Comparison of ENCODE assay signal across 13 cellular contexts in the genomic region with DNA sequence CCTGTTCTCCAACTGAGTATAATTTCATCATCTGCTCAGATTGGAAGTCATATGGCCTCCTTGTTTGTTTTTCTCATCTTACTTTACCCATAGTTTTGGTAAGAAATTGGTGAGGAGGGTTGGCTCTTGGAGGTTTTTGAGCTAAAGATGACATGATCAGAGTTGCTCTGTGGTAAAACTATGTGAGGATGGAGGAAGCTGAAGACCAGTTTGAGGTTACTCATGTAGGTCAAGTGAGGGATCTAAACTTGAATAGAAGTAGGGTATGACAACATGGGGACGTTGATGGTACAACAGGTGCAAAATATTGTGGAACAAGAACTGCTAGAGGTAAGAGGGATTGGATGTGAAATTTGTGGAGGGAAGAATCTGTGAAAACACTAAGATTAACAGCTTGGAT.
A peak's percentile ranks its signal among the peaks of the same experiment; 100 is the strongest.
DNase-seq lines count a peak whose midpoint lies in the region; ATAC-seq lines count a peak whose summit lies in the region.
"Had no signal": no experiment of that assay in that cellular context is flagged by ENCODE, and none has a peak within 500 bp of the region (broad histone marks: within the 10 kb centered on the region; RNA-seq: fewer than 3 reads in every experiment).

No MANE protein-coding gene starts in this region.

- CTCF ChIA-PET in activated CD4-positive, alpha-beta memory T cell treated with anti-CD3 and anti-CD28 coated beads, Interleukin-2, amount 10 ng/mL, durations not matched to agents 7 days and 5 days (lab: Charles Lee), result no interaction called here
- CTCF ChIA-PET in activated CD4-positive, alpha-beta memory T cell treated with anti-CD3 and anti-CD28 coated beads for 36 hours (lab: Charles Lee), result interaction anchor here (1.2 to 1.8 kb wide), 2 partner anchors 10 to 242 kb away, joined by 3 read pairs; no protein-coding TSS in a partner anchor
- CTCF ChIA-PET in T-cell (lab: Charles Lee), result interaction anchor here in 1 of 2 donors (0.7 kb wide), 1 partner anchor 243 kb away, joined by 3 read pairs; no protein-coding TSS in a partner anchor

- H3K36me3 Mint-ChIP-seq in activated CD4-positive, alpha-beta memory T cell treated with anti-CD3 and anti-CD28 coated beads, Interleukin-2, amount 10 ng/mL, durations not matched to agents 7 days and 5 days (ENCODE audit: low read depth), result no peaks in the 10 kb centered on the region
- H3K36me3 Mint-ChIP-seq in activated CD4-positive, alpha-beta memory T cell treated with anti-CD3 and anti-CD28 coated beads for 36 hours, result no peaks in the 10 kb centered on the region
- H3K36me3 Mint-ChIP-seq in T-cell, result no peaks in the 10 kb centered on the region
- peaks cover 5% of the 10 kb centered on the region for H3K36me3 Mint-ChIP-seq in effector memory CD8-positive, alpha-beta T cell (ENCODE audit: insufficient read depth)
- H3K36me3 Mint-ChIP-seq in natural killer cell treated with Interleukin-12 subunit alpha and Interleukin-12 subunit beta and Interleukin-15 and Interleukin-18, amount 100 ng/mL, for 72 hours, result peaks cover 4% of the 10 kb centered on the region

- peak overlapping the region; percentile 34 for H3K27ac Mint-ChIP-seq in activated CD4-positive, alpha-beta memory T cell treated with anti-CD3 and anti-CD28 coated beads, Interleukin-2, amount 10 ng/mL, durations not matched to agents 7 days and 5 days
- H3K27ac Mint-ChIP-seq in activated CD4-positive, alpha-beta memory T cell treated with anti-CD3 and anti-CD28 coated beads for 36 hours, result no peak overlapping the region
- H3K27ac Mint-ChIP-seq in T-cell, result peak overlapping the region; percentile 30 to 62
- H3K27ac Mint-ChIP-seq in effector memory CD8-positive, alpha-beta T cell, result peak overlapping the region; percentile 52 to 76
- H3K27ac Mint-ChIP-seq in natural killer cell treated with Interleukin-12 subunit alpha and Interleukin-12 subunit beta and Interleukin-15 and Interleukin-18, amount 100 ng/mL, for 72 hours, result peak overlapping the region; percentile 41 to 66
- H3K27ac Mint-ChIP-seq: B cell had no signal

- POLR2A ChIA-PET in activated CD4-positive, alpha-beta memory T cell treated with anti-CD3 and anti-CD28 coated beads, Interleukin-2, amount 10 ng/mL, durations not matched to agents 7 days and 5 days (lab: Charles Lee), result no interaction called here
- POLR2A ChIA-PET in activated CD4-positive, alpha-beta memory T cell treated with anti-CD3 and anti-CD28 coated beads for 36 hours (lab: Charles Lee), result no interaction called here
- POLR2A ChIA-PET in T-cell (lab: Charles Lee), result no interaction called here

- H3K27me3 Mint-ChIP-seq in activated CD4-positive, alpha-beta memory T cell treated with anti-CD3 and anti-CD28 coated beads, Interleukin-2, amount 10 ng/mL, durations not matched to agents 7 days and 5 days, result peaks cover 6% of the 10 kb centered on the region
- H3K27me3 Mint-ChIP-seq in activated CD4-positive, alpha-beta memory T cell treated with anti-CD3 and anti-CD28 coated beads for 36 hours, result peaks cover 15% of the 10 kb centered on the region
- peaks cover 15 to 39% of the 10 kb centered on the region in 2 donors for H3K27me3 Mint-ChIP-seq in T-cell
- H3K27me3 Mint-ChIP-seq in effector memory CD8-positive, alpha-beta T cell, result no peaks in the 10 kb centered on the region
- no peaks in the 10 kb centered on the region for H3K27me3 Mint-ChIP-seq in natural killer cell treated with Interleukin-12 subunit alpha and Interleukin-12 subunit beta and Interleukin-15 and Interleukin-18, amount 100 ng/mL, for 72 hours

- H3K4me1 Mint-ChIP-seq in activated CD4-positive, alpha-beta memory T cell treated with anti-CD3 and anti-CD28 coated beads, Interleukin-2, amount 10 ng/mL, durations not matched to agents 7 days and 5 days, result peaks cover 18% of the 10 kb centered on the region
- H3K4me1 Mint-ChIP-seq in activated CD4-positive, alpha-beta memory T cell treated with anti-CD3 and anti-CD28 coated beads for 36 hours (ENCODE audit: low read depth), result no peaks in the 10 kb centered on the region
- peaks cover 0 to 27% (median 10%) of the 10 kb centered on the region in 3 donors for H3K4me1 Mint-ChIP-seq in T-cell
- peaks cover 41 to 50% of the 10 kb centered on the region in 2 donors for H3K4me1 Mint-ChIP-seq in effector memory CD8-positive, alpha-beta T cell (ENCODE audit: low read depth in 2 of 2)
- H3K4me1 Mint-ChIP-seq in natural killer cell treated with Interleukin-12 subunit alpha and Interleukin-12 subunit beta and Interleukin-15 and Interleukin-18, amount 100 ng/mL, for 72 hours (ENCODE audit: low read depth in 2 of 2), result peaks cover 49 to 51% of the 10 kb centered on the region in 2 donors
- H3K4me1 Mint-ChIP-seq: B cell had no signal

- H3K4me3 Mint-ChIP-seq in activated CD4-positive, alpha-beta memory T cell treated with anti-CD3 and anti-CD28 coated beads, Interleukin-2, amount 10 ng/mL, durations not matched to agents 7 days and 5 days, result no peak overlapping the region
- no peak overlapping the region for H3K4me3 Mint-ChIP-seq in activated CD4-positive, alpha-beta memory T cell treated with anti-CD3 and anti-CD28 coated beads for 36 hours
- H3K4me3 Mint-ChIP-seq in T-cell, result no peak overlapping the region
- H3K4me3 Mint-ChIP-seq in effector memory CD8-positive, alpha-beta T cell, result peak overlapping the region; percentile 7 to 42
- peak overlapping the region; percentile 43 for H3K4me3 Mint-ChIP-seq in natural killer cell treated with Interleukin-12 subunit alpha and Interleukin-12 subunit beta and Interleukin-15 and Interleukin-18, amount 100 ng/mL, for 72 hours
- H3K4me3 Mint-ChIP-seq: B cell had no signal

- ATAC-seq in T-cell (replicated peaks in 1 of 4), result no peak
- ATAC-seq in effector memory CD8-positive, alpha-beta T cell (replicated peaks), result peak; percentile 87
- ATAC-seq in natural killer cell treated with Interleukin-12 subunit alpha and Interleukin-12 subunit beta and Interleukin-15 and Interleukin-18, amount 100 ng/mL, for 72 hours, result peak in 1 of 2 donors; percentile 55
- ATAC-seq: GM12878 had no signal

- peaks cover 5% of the 10 kb centered on the region for H3K9me3 Mint-ChIP-seq in activated CD4-positive, alpha-beta memory T cell treated with anti-CD3 and anti-CD28 coated beads, Interleukin-2, amount 10 ng/mL, durations not matched to agents 7 days and 5 days
- peaks cover 7% of the 10 kb centered on the region for H3K9me3 Mint-ChIP-seq in activated CD4-positive, alpha-beta memory T cell treated with anti-CD3 and anti-CD28 coated beads for 36 hours
- peaks cover 0 to 11% (median 7%) of the 10 kb centered on the region in 3 donors for H3K9me3 Mint-ChIP-seq in T-cell
- H3K9me3 Mint-ChIP-seq in effector memory CD8-positive, alpha-beta T cell, result peaks cover 0 to 6% of the 10 kb centered on the region in 2 donors
- peaks cover 2% of the 10 kb centered on the region for H3K9me3 Mint-ChIP-seq in natural killer cell treated with Interleukin-12 subunit alpha and Interleukin-12 subunit beta and Interleukin-15 and Interleukin-18, amount 100 ng/mL, for 72 hours

- no peak for DNase-seq in activated CD4-positive, alpha-beta memory T cell treated with anti-CD3 and anti-CD28 coated beads, Interleukin-2, amount 10 ng/mL, durations not matched to agents 7 days and 5 days
- no peak for DNase-seq in activated CD4-positive, alpha-beta memory T cell treated with anti-CD3 and anti-CD28 coated beads for 36 hours
- DNase-seq in T-cell, result no peak
- DNase-seq in effector memory CD8-positive, alpha-beta T cell, result no peak
- DNase-seq in natural killer cell treated with Interleukin-12 subunit alpha and Interleukin-12 subunit beta and Interleukin-15 and Interleukin-18, amount 100 ng/mL, for 72 hours (ENCODE audit: low spot score), result no peak
- no peak for DNase-seq in mesenteric fat pad (ENCODE audit: low spot score)
- DNase-seq in islet precursor cell, result no peak
- no peak for DNase-seq in NCI-H2227 (lab: John Stamatoyannopoulos, UW; ENCODE audit: unreplicated experiment)
- DNase-seq: Calu3, DND-41, EL had no signal

- intact Hi-C loops in activated CD4-positive, alpha-beta memory T cell treated with anti-CD3 and anti-CD28 coated beads for 36 hours (cut with micrococcal nuclease), result no loop called here

Comparison
In these comparisons a context has a peak if more than half of its experiments do, and no peak if none do; other contexts are left out.
1. H3K4me3 Mint-ChIP-seq: peak in effector memory CD8-positive, alpha-beta T cell (2 of 2) and natural killer cell treated with Interleukin-12 subunit alpha and Interleukin-12 subunit beta and Interleukin-15 and Interleukin-18, amount 100 ng/mL, for 72 hours (single experiment); none in activated CD4-positive, alpha-beta memory T cell treated with anti-CD3 and anti-CD28 coated beads, Interleukin-2, amount 10 ng/mL, durations not matched to agents 7 days and 5 days (single experiment), activated CD4-positive, alpha-beta memory T cell treated with anti-CD3 and anti-CD28 coated beads for 36 hours (single experiment) and T-cell (0 of 3).